Comparison of ENCODE assay signal across 28 cellular contexts in genomic region chr1:113934511-113935055, GRCh38. TPM values are rescaled to one million over a fixed set of nuclear protein-coding genes. Genes with fewer than 3 reads are reported as not detected.
DNase-seq lines count a peak whose midpoint lies in the region; ATAC-seq, FAIRE-seq and TF ChIP-seq lines count a peak whose summit lies in the region.
"Had no signal": no experiment of that assay in that cellular context is flagged by ENCODE, and none has a peak within 500 bp of the region (broad histone marks: within the 10 kb centered on the region; RNA-seq: fewer than 3 reads in every experiment).

No MANE protein-coding gene starts in this region.

- TF ChIP-seq RAD21 in K562 (CRISPR knock-in tag; conservative IDR thresholded peaks at IDR 0.05 in 1 of 2, IDR thresholded peaks at IDR 0.05 in 1 of 2) = no peak

- WGBS in K562 (ENCODE audit: insufficient coverage, low coverage, missing lambda C conversion rate) = 66% methylated on average over 5 of the region's 5 CpGs
- 55% methylated on average over 5 of the region's 5 CpGs for WGBS in thymus

- H3K4me3 ChIP-seq in K562 = no peak overlapping the region
- H3K4me3 ChIP-seq in thymus (ENCODE audit: low read length) = no peak overlapping the region
- H3K4me3 ChIP-seq in WERI-Rb-1 (ENCODE audit: low read depth, low read length) = no peak overlapping the region
- H3K4me3 ChIP-seq in colonic mucosa = no peak overlapping the region
- H3K4me3 ChIP-seq: suprapubic skin, vagina had no signal

- H3K36me3 ChIP-seq in K562 (ENCODE audit: control insufficient read depth, insufficient read depth, low read length) = peaks cover 36% of the 10 kb centered on the region
- H3K36me3 ChIP-seq in thymus (ENCODE audit: control insufficient read depth, insufficient read depth) = no peaks in the 10 kb centered on the region
- peaks cover 4% of the 10 kb centered on the region; the same call in 1 of the 2 replicates for H3K36me3 ChIP-seq in WERI-Rb-1
- H3K36me3 ChIP-seq in colonic mucosa = no peaks in the 10 kb centered on the region
- H3K36me3 ChIP-seq: suprapubic skin, vagina had no signal

- POLR2A ChIA-PET in HEK293T (lab: Yijun Ruan, JAX) (no interaction called here), K562 (lab: Yijun Ruan, JAX) (interaction anchor here (1.7 kb wide), 1 partner anchor 12 kb away, joined by 13 read pairs; no protein-coding TSS in a partner anchor)

- H3K9me3 ChIP-seq in K562 (replicated peaks; ENCODE audit: control insufficient read depth, insufficient read depth, low read depth, low read length) (no peaks in the 10 kb centered on the region), thymus (ENCODE audit: control insufficient read depth) (no peaks in the 10 kb centered on the region), WERI-Rb-1 (ENCODE audit: severe bottlenecking) (no peaks in the 10 kb centered on the region), colonic mucosa (no peaks in the 10 kb centered on the region)
- H3K9me3 ChIP-seq: suprapubic skin, vagina had no signal

- intact Hi-C loops in K562 (cut with micrococcal nuclease) = loop anchor here (10.0 kb wide), 1 partner anchor 180 kb away; the partner anchor contains the start of gene PHTF1
- intact Hi-C loops in colonic mucosa (cut with DNase I) = no loop called here

- no peaks in the 10 kb centered on the region for H3K27me3 Mint-ChIP-seq in activated naive CD4-positive, alpha-beta T cell treated with anti-CD3 and anti-CD28 coated beads, Interleukin-2, amount 50 U/mL, for 24 hours
- H3K27me3 Mint-ChIP-seq: memory B cell, progenitor cell of endocrine pancreas had no signal

- H3K9ac ChIP-seq in K562 (ENCODE audit: insufficient read depth in 1 of 2, low read depth in 2 of 2, low read length in 2 of 2) = no peak overlapping the region
- H3K9ac ChIP-seq in colonic mucosa (ENCODE audit: low read depth in 2 of 2, low read length in 2 of 2) = no peak overlapping the region

- H3K36me3 Mint-ChIP-seq in activated naive CD4-positive, alpha-beta T cell treated with anti-CD3 and anti-CD28 coated beads, Interleukin-2, amount 50 U/mL, for 24 hours = peaks cover 3% of the 10 kb centered on the region
- H3K36me3 Mint-ChIP-seq: WTC11 had no signal

- H4K20me1 ChIP-seq in K562 (replicated peaks; ENCODE audit: control insufficient read depth, insufficient read depth, low read length) = peaks cover 21% of the 10 kb centered on the region

- H3K27me3 ChIP-seq in K562 (ENCODE audit: control insufficient read depth in 2 of 2, insufficient read depth in 2 of 2, low read length in 2 of 2) (no peaks in the 10 kb centered on the region), thymus (ENCODE audit: control insufficient read depth, insufficient read depth) (no peaks in the 10 kb centered on the region), WERI-Rb-1 (ENCODE audit: insufficient read depth, low read depth, severe bottlenecking) (no peaks in the 10 kb centered on the region), colonic mucosa (no peaks in the 10 kb centered on the region)
- H3K27me3 ChIP-seq: suprapubic skin, vagina had no signal

- H3K4me1 ChIP-seq in K562 (replicated peaks in 1 of 2; ENCODE audit: control insufficient read depth in 2 of 2, insufficient read depth in 2 of 2, low read length in 2 of 2) = peaks cover 25 to 38% of the 10 kb centered on the region in 2 experiments
- H3K4me1 ChIP-seq in thymus (ENCODE audit: control insufficient read depth, insufficient read depth, low read length) = peaks cover 37% of the 10 kb centered on the region
- peaks cover 7% of the 10 kb centered on the region for H3K4me1 ChIP-seq in colonic mucosa

- peak overlapping the region; percentile 92 for H3K27ac Mint-ChIP-seq in activated naive CD4-positive, alpha-beta T cell treated with anti-CD3 and anti-CD28 coated beads, Interleukin-2, amount 50 U/mL, for 24 hours
- H3K27ac Mint-ChIP-seq: WTC11 had no signal

- TF ChIP-seq CTCF in K562 (IDR thresholded peaks at IDR 0.05 in 2 of 3, conservative IDR thresholded peaks at IDR 0.05 in 1 of 3; ENCODE audit: insufficient read depth in 2 of 3, low read depth in 1 of 3, low read length in 3 of 3) (no peak), WERI-Rb-1 (IDR thresholded peaks at IDR 0.05; ENCODE audit: low read depth, low read length) (no peak), colonic mucosa (IDR thresholded peaks at IDR 0.05) (no peak)

- no peak for TF ChIP-seq POLR2A in K562 (conservative IDR thresholded peaks at IDR 0.05)

- no peak overlapping the region for H2AFZ ChIP-seq in K562 (ENCODE audit: low read depth, low read length)

- BruUV-seq in K562 (replicated peaks; lab: Mats Ljungman, UMichigan) = no TSS peak

- no peaks in the 10 kb centered on the region for H3K9me3 Mint-ChIP-seq in activated naive CD4-positive, alpha-beta T cell treated with anti-CD3 and anti-CD28 coated beads, Interleukin-2, amount 50 U/mL, for 24 hours
- H3K9me3 Mint-ChIP-seq: memory B cell; stimulated activated effector memory CD8-positive, alpha-beta T cell treated with anti-CD3 and anti-CD28 coated beads, Interleukin-12 subunit alpha, Interleukin-12 subunit beta, amount 100 ng/mL, for 72 hours had no signal

- H3K4me1 Mint-ChIP-seq in activated naive CD4-positive, alpha-beta T cell treated with anti-CD3 and anti-CD28 coated beads, Interleukin-2, amount 50 U/mL, for 24 hours = peaks cover 88% of the 10 kb centered on the region

- DNase-seq in activated naive CD4-positive, alpha-beta T cell treated with Interleukin-2 at 50 U/mL for 16 hours = no peak
- DNase-seq in HEK293T (ENCODE audit: extremely low spot score) (no peak), K562 (ENCODE audit: extremely low read depth in 1 of 4, low spot score in 3 of 4) (no peak), WERI-Rb-1 (no peak), colonic mucosa (no peak), ureter (ENCODE audit: low spot score) (no peak)
- DNase-seq: cerebellar nuclear complex; GOT3; hypothalamus; NCI-H1105; NCI-H187 treated with DMSO at 0.1 percent for 48 hours; NCI-H526; NK-92 treated with Interleukin-12 subunit alpha and Interleukin-12 subunit beta, amount 100 ng/mL, for 24 hours; Right ventricle myocardium superior; stimulated activated CD4-positive, alpha-beta T cell treated with anti-CD3 and anti-CD28 coated beads, Interleukin-12 subunit alpha, Interleukin-12 subunit beta, amount 100 ng/mL, for 4 hours; stimulated activated CD4-positive, alpha-beta T cell treated with anti-CD3 and anti-CD28 coated beads, Interleukin-4, amount 100 ng/mL, for 24 hours had no signal

- ATAC-seq in K562 = no peak
- ATAC-seq: HepG2; left lobe of liver; sciatic nerve; stimulated activated effector memory CD8-positive, alpha-beta T cell treated with anti-CD3 and anti-CD28 coated beads, Interleukin-12 subunit alpha, Interleukin-12 subunit beta, amount 100 ng/mL, for 72 hours; WTC11 had no signal

- no peak overlapping the region for H3K4me2 ChIP-seq in K562 (ENCODE audit: insufficient read depth, low read length)

- TF ChIP-seq EP300 in K562 (IDR thresholded peaks at IDR 0.05; ENCODE audit: low read length) = no peak

- FAIRE-seq in K562 (lab: Jason Lieb, UNC) = no peak
- FAIRE-seq: GM12892, HepG2 had no signal

- H3K27ac ChIP-seq in K562 (ENCODE audit: extremely low read depth, low read depth, low read length) (no peak overlapping the region), thymus (ENCODE audit: low read depth) (peak overlapping the region; percentile 33), WERI-Rb-1 (no peak overlapping the region), colonic mucosa (no peak overlapping the region)
- H3K27ac ChIP-seq: suprapubic skin, vagina had no signal

- no peaks in the 10 kb centered on the region for H3K9me1 ChIP-seq in K562 (ENCODE audit: control insufficient read depth, insufficient read depth, low read length)

- peaks cover 100% of the 10 kb centered on the region for H3K79me2 ChIP-seq in K562 (ENCODE audit: control insufficient read depth, insufficient read depth, low read length)

- CTCF ChIA-PET in HEK293T (lab: Yijun Ruan, JAX) (no interaction called here), K562 (lab: Yijun Ruan, JAX; ENCODE audit: low intra/inter-chr PET ratio) (no interaction called here)

- in situ Hi-C loops in K562 (cut with MboI) = no loop called here

- peak overlapping the region; percentile 96 for H3K4me3 Mint-ChIP-seq in activated naive CD4-positive, alpha-beta T cell treated with anti-CD3 and anti-CD28 coated beads, Interleukin-2, amount 50 U/mL, for 24 hours
- H3K4me3 Mint-ChIP-seq: memory B cell, WTC11 had no signal

RNA-seq across cellular contexts. Expression of gene HIPK1, which starts 5.5 kb away (rescaled TPM):
- total RNA-seq in K562 (2011; cell fraction: chromatin; rRNA removed; ENCODE audit: low replicate concordance) = 87.8 and 103 TPM in 2 replicates
- 36.9 and 44.0 TPM in 2 replicates for total RNA-seq in K562 (2011; cell fraction: nucleolus; rRNA removed)
- 51.7 and 52.1 TPM in 2 replicates for total RNA-seq in K562 (2011; cell fraction: nucleoplasm; rRNA removed)
- total RNA-seq in K562 (2014; rRNA removed) = 20.2 and 28.3 TPM in 2 replicates
- 29.6 and 33.1 TPM in 2 replicates for total RNA-seq in K562 (2014; rRNA removed; fragmentation: Illumina TruSeq; extraction: Trizol)
- 28.6 and 29.6 TPM in 2 replicates for total RNA-seq in K562 (2015; rRNA removed; fragmentation: Illumina TruSeq; extraction: Trizol)
- 57.5 and 57.9 TPM in 2 replicates for total RNA-seq in K562 (2021)
- polyA plus RNA-seq in K562 (2011; rRNA removed) = 56.1 and 66.4 TPM in 2 replicates
- polyA plus RNA-seq in K562 (2011; cell fraction: cytosol; rRNA removed) = 61.3 and 67.9 TPM in 2 replicates
- 83.1 and 90.0 TPM in 2 replicates for polyA plus RNA-seq in K562 (2011; cell fraction: nucleus; rRNA removed)
- 26.4 and 28.7 TPM in 2 replicates for polyA plus RNA-seq in K562 (2012)
- polyA plus RNA-seq in K562 (2014; fragmentation: Illumina TruSeq; extraction: Trizol) = 34.5 and 35.9 TPM in 2 replicates
- 10 to 100 TPM in 1 of 2 experiments, 1 to 10 TPM in 1; 10.0 to 10.9 TPM for polyA plus RNA-seq in K562 (2014; fragmentation: Nextera tagmentation; extraction: Ambion mirVana)
- polyA plus RNA-seq in K562 (2014; rRNA removed) = 21.3 and 21.9 TPM in 2 replicates
- 157 and 177 TPM in 2 replicates for polyA minus RNA-seq in K562 (2011; rRNA and poly(A)+ RNA removed)
- polyA minus RNA-seq in K562 (2011; cell fraction: cytosol; rRNA and poly(A)+ RNA removed) = 66.3 and 89.1 TPM in 2 replicates
- 27.6 and 55.2 TPM in 2 replicates for polyA minus RNA-seq in K562 (2011; cell fraction: nucleus; rRNA and poly(A)+ RNA removed)
- 30.1 TPM for polyA plus RNA-seq in thymus
- 10 to 100 TPM; 61.2 to 91.2 TPM for total RNA-seq in colonic mucosa
- total RNA-seq in ureter = 73.2 TPM

RNA-seq across cellular contexts. Expression of gene DCLRE1B, which starts 29.5 kb away (rescaled TPM):
- total RNA-seq in K562 (2011; cell fraction: chromatin; rRNA removed; ENCODE audit: low replicate concordance) = 9.0 and 11.8 TPM in 2 replicates
- 8.8 and 8.9 TPM in 2 replicates for total RNA-seq in K562 (2011; cell fraction: nucleolus; rRNA removed)
- total RNA-seq in K562 (2011; cell fraction: nucleoplasm; rRNA removed) = 8.4 and 10.4 TPM in 2 replicates
- total RNA-seq in K562 (2014; rRNA removed) (10.6 and 15.8 TPM in 2 replicates), K562 (2014; rRNA removed; fragmentation: Illumina TruSeq; extraction: Trizol) (17.2 and 19.2 TPM in 2 replicates), K562 (2015; rRNA removed; fragmentation: Illumina TruSeq; extraction: Trizol) (22.6 and 22.9 TPM in 2 replicates), K562 (2021) (22.8 and 23.7 TPM in 2 replicates), colonic mucosa (1 to 10 TPM; 5.4 to 9.5 TPM), ureter (5.3 TPM)
- polyA plus RNA-seq in K562 (2011; rRNA removed) (11.0 and 11.7 TPM in 2 replicates), K562 (2014; fragmentation: Illumina TruSeq; extraction: Trizol) (25.9 and 28.8 TPM in 2 replicates), K562 (2014; fragmentation: Nextera tagmentation; extraction: Ambion mirVana) (10 to 100 TPM; 12.4 to 22.2 TPM), K562 (2014; rRNA removed) (14.9 and 18.0 TPM in 2 replicates), thymus (2.9 TPM)
- polyA plus RNA-seq in K562 (2011; cell fraction: cytosol; rRNA removed) = 13.7 and 18.9 TPM in 2 replicates
- polyA plus RNA-seq in K562 (2011; cell fraction: nucleus; rRNA removed) = 6.8 and 10.7 TPM in 2 replicates
- 14.8 and 17.9 TPM in 2 replicates for polyA plus RNA-seq in K562 (2012)
- 14.5 and 14.7 TPM in 2 replicates for polyA minus RNA-seq in K562 (2011; rRNA and poly(A)+ RNA removed)
- 10.4 and 16.3 TPM in 2 replicates for polyA minus RNA-seq in K562 (2011; cell fraction: cytosol; rRNA and poly(A)+ RNA removed)
- 5.1 and 7.6 TPM in 2 replicates for polyA minus RNA-seq in K562 (2011; cell fraction: nucleus; rRNA and poly(A)+ RNA removed)

RNA-seq across cellular contexts. Expression of gene AP4B1, which starts 30.0 kb away (rescaled TPM):
- total RNA-seq in K562 (2011; cell fraction: chromatin; rRNA removed; ENCODE audit: low replicate concordance) = 103 and 194 TPM in 2 replicates
- total RNA-seq in K562 (2011; cell fraction: nucleolus; rRNA removed) = 47.9 and 67.8 TPM in 2 replicates
- total RNA-seq in K562 (2011; cell fraction: nucleoplasm; rRNA removed) = 93.6 and 108 TPM in 2 replicates
- total RNA-seq in K562 (2014; rRNA removed) = 15.8 and 20.2 TPM in 2 replicates
- 24.6 and 30.4 TPM in 2 replicates for total RNA-seq in K562 (2014; rRNA removed; fragmentation: Illumina TruSeq; extraction: Trizol)
- total RNA-seq in K562 (2015; rRNA removed; fragmentation: Illumina TruSeq; extraction: Trizol) = 21.2 and 21.7 TPM in 2 replicates
- total RNA-seq in K562 (2021) = 22.2 and 23.8 TPM in 2 replicates
- polyA plus RNA-seq in K562 (2011; rRNA removed) = 36.5 and 37.3 TPM in 2 replicates
- 11.8 and 29.3 TPM in 2 replicates for polyA plus RNA-seq in K562 (2011; cell fraction: cytosol; rRNA removed)
- 66.6 and 88.6 TPM in 2 replicates for polyA plus RNA-seq in K562 (2011; cell fraction: nucleus; rRNA removed)
- 19.7 and 20.1 TPM in 2 replicates for polyA plus RNA-seq in K562 (2012)
- polyA plus RNA-seq in K562 (2014; fragmentation: Illumina TruSeq; extraction: Trizol) = 26.7 and 28.5 TPM in 2 replicates
- 10 to 100 TPM; 21.9 to 28.2 TPM for polyA plus RNA-seq in K562 (2014; fragmentation: Nextera tagmentation; extraction: Ambion mirVana)
- 26.1 and 32.0 TPM in 2 replicates for polyA plus RNA-seq in K562 (2014; rRNA removed)
- polyA minus RNA-seq in K562 (2011; rRNA and poly(A)+ RNA removed) = 47.9 and 53.5 TPM in 2 replicates
- 15.7 and 16.8 TPM in 2 replicates for polyA minus RNA-seq in K562 (2011; cell fraction: cytosol; rRNA and poly(A)+ RNA removed)
- 24.4 and 47.7 TPM in 2 replicates for polyA minus RNA-seq in K562 (2011; cell fraction: nucleus; rRNA and poly(A)+ RNA removed)
- polyA plus RNA-seq in thymus = 55.1 TPM
- 10 to 100 TPM; 19.7 to 31.5 TPM for total RNA-seq in colonic mucosa
- total RNA-seq in ureter = 31.6 TPM

RNA-seq across cellular contexts. Expression of gene OLFML3, which starts 44.7 kb away (rescaled TPM):
- total RNA-seq in K562 (2011; cell fraction: chromatin; rRNA removed; ENCODE audit: low replicate concordance) = 0.28 and 0.65 TPM in 2 replicates
- 0.33 TPM in 1 of 2 replicates, not detected in the other for total RNA-seq in K562 (2011; cell fraction: nucleolus; rRNA removed)
- total RNA-seq in K562 (2011; cell fraction: nucleoplasm; rRNA removed) = 0.44 and 0.46 TPM in 2 replicates
- total RNA-seq in K562 (2014; rRNA removed) (not detected in 2 replicates), K562 (2014; rRNA removed; fragmentation: Illumina TruSeq; extraction: Trizol) (0.07 TPM in 1 of 2 replicates, not detected in the other), K562 (2015; rRNA removed; fragmentation: Illumina TruSeq; extraction: Trizol) (0.07 and 0.08 TPM in 2 replicates), K562 (2021) (0.13 and 0.16 TPM in 2 replicates), colonic mucosa (10 to 100 TPM in 1 of 2 donors, 1 to 10 TPM in 1; 6.1 to 17.4 TPM), ureter (43.5 TPM)
- polyA plus RNA-seq in K562 (2011; rRNA removed) (not detected in 2 replicates), K562 (2014; fragmentation: Illumina TruSeq; extraction: Trizol) (not detected in 2 replicates), K562 (2014; fragmentation: Nextera tagmentation; extraction: Ambion mirVana) (not detected), K562 (2014; rRNA removed) (not detected in 2 replicates), thymus (5.0 TPM)
- polyA plus RNA-seq in K562 (2011; cell fraction: cytosol; rRNA removed) = 0.03 TPM in 1 of 2 replicates, not detected in the other
- 0.07 and 0.11 TPM in 2 replicates for polyA plus RNA-seq in K562 (2011; cell fraction: nucleus; rRNA removed)
- not detected in 2 replicates for polyA plus RNA-seq in K562 (2012)
- 0.15 and 0.18 TPM in 2 replicates for polyA minus RNA-seq in K562 (2011; rRNA and poly(A)+ RNA removed)
- polyA minus RNA-seq in K562 (2011; cell fraction: cytosol; rRNA and poly(A)+ RNA removed) = not detected in 2 replicates
- 0.40 and 0.89 TPM in 2 replicates for polyA minus RNA-seq in K562 (2011; cell fraction: nucleus; rRNA and poly(A)+ RNA removed)

RNA-seq across cellular contexts. Expression of gene BCL2L15, which starts 47.2 kb away (rescaled TPM):
- total RNA-seq in K562 (2011; cell fraction: chromatin; rRNA removed; ENCODE audit: low replicate concordance) = 1.4 and 2.8 TPM in 2 replicates
- total RNA-seq in K562 (2011; cell fraction: nucleolus; rRNA removed) = 0.53 and 0.67 TPM in 2 replicates
- total RNA-seq in K562 (2011; cell fraction: nucleoplasm; rRNA removed) = 0.95 and 2.5 TPM in 2 replicates
- total RNA-seq in K562 (2014; rRNA removed) (0.09 and 0.12 TPM in 2 replicates), K562 (2014; rRNA removed; fragmentation: Illumina TruSeq; extraction: Trizol) (0.32 and 0.33 TPM in 2 replicates), K562 (2015; rRNA removed; fragmentation: Illumina TruSeq; extraction: Trizol) (0.19 and 0.36 TPM in 2 replicates), K562 (2021) (0.09 and 0.72 TPM in 2 replicates), colonic mucosa (100 to 1,000 TPM; 116 to 191 TPM), ureter (8.0 TPM)
- polyA plus RNA-seq in K562 (2011; rRNA removed) (0.25 and 0.74 TPM in 2 replicates), K562 (2014; fragmentation: Illumina TruSeq; extraction: Trizol) (0.06 and 0.26 TPM in 2 replicates), K562 (2014; fragmentation: Nextera tagmentation; extraction: Ambion mirVana) (under 1 TPM in 1 of 2 experiments, not detected in 1; 0.42 TPM), K562 (2014; rRNA removed) (0.32 and 0.78 TPM in 2 replicates), thymus (1.8 TPM)
- polyA plus RNA-seq in K562 (2011; cell fraction: cytosol; rRNA removed) = 0.10 and 0.15 TPM in 2 replicates
- 0.85 and 1.2 TPM in 2 replicates for polyA plus RNA-seq in K562 (2011; cell fraction: nucleus; rRNA removed)
- polyA plus RNA-seq in K562 (2012) = 0.20 and 0.43 TPM in 2 replicates
- polyA minus RNA-seq in K562 (2011; rRNA and poly(A)+ RNA removed) = 0.48 and 1.2 TPM in 2 replicates
- polyA minus RNA-seq in K562 (2011; cell fraction: cytosol; rRNA and poly(A)+ RNA removed) = not detected in 2 replicates
- polyA minus RNA-seq in K562 (2011; cell fraction: nucleus; rRNA and poly(A)+ RNA removed) = 0.33 and 0.40 TPM in 2 replicates
- total RNA-seq: Right ventricle myocardium superior had no signal
